In genomic region chr17:64497565-64498035, GRCh38 we compare ENCODE assay signal across 8 cellular contexts. TPM values are rescaled to one million over a fixed set of nuclear protein-coding genes. Genes with fewer than 3 reads are reported as not detected.
A peak's percentile ranks its signal among the peaks of the same experiment; 100 is the strongest.
DNase-seq lines count a peak whose midpoint lies in the region; ATAC-seq and TF ChIP-seq lines count a peak whose summit lies in the region.

No MANE protein-coding gene starts in this region.

- no peak for TF ChIP-seq EP300 in neural cell (conservative IDR thresholded peaks at IDR 0.05; ENCODE audit: poor library complexity, severe bottlenecking)

- H3K4me3 ChIP-seq in LNCaP clone FGC (ENCODE audit: low read depth, low read length) (peak overlapping the region; percentile 83), choroid plexus epithelial cell (ENCODE audit: low read depth, low read length) (peak overlapping the region; percentile 75), neural cell (ENCODE audit: low read length) (peak overlapping the region; percentile 86)

- H3K4me2 ChIP-seq in neural cell (ENCODE audit: low read length): peak overlapping the region; percentile 94

- no peaks in the 10 kb centered on the region for H3K9me3 ChIP-seq in neural cell (ENCODE audit: low read length)

- H3K9ac ChIP-seq in neural cell (ENCODE audit: low read length): peak overlapping the region; percentile 66

- TF ChIP-seq CTCF in LNCaP clone FGC (IDR thresholded peaks at IDR 0.05; ENCODE audit: control insufficient read depth, extremely low read depth, insufficient read depth) (no peak), choroid plexus epithelial cell (conservative IDR thresholded peaks at IDR 0.05; ENCODE audit: low read depth, low read length) (no peak), neural cell (IDR thresholded peaks at IDR 0.05; ENCODE audit: poor library complexity, severe bottlenecking) (no peak)

- peaks cover 20% of the 10 kb centered on the region for H4K20me1 ChIP-seq in neural cell (ENCODE audit: insufficient read depth)

- no peaks in the 10 kb centered on the region for H3K9me2 ChIP-seq in neural cell (ENCODE audit: insufficient read depth, low read length)

- H2AFZ ChIP-seq in neural cell (ENCODE audit: low read depth, low read length): no peak overlapping the region

- no peaks in the 10 kb centered on the region for H3K27me3 ChIP-seq in neural cell (ENCODE audit: insufficient read depth, low read depth, low read length)

- peak overlapping the region; percentile 80 for H3K27ac ChIP-seq in neural cell (ENCODE audit: low read length)

- peaks cover 47% of the 10 kb centered on the region for H3K79me2 ChIP-seq in neural cell (replicated peaks; ENCODE audit: insufficient read depth, low read length)

- TF ChIP-seq RAD21 in neural cell (conservative IDR thresholded peaks at IDR 0.05): no peak

- no peak for ATAC-seq in GM21360 (IDR thresholded peaks at IDR 0.05; ENCODE audit: unreplicated experiment)
- ATAC-seq in HG02870 (IDR thresholded peaks at IDR 0.05; ENCODE audit: unreplicated experiment): no peak

- peaks cover 16% of the 10 kb centered on the region for H3F3A ChIP-seq in neural cell (ENCODE audit: insufficient read depth, low read length, poor library complexity, severe bottlenecking)

- H3K36me3 ChIP-seq in neural cell (ENCODE audit: insufficient read depth, low read length): peaks cover 19% of the 10 kb centered on the region

- DNase-seq in ELR (ENCODE audit: low read depth) (peak; percentile 17), LNCaP clone FGC (ENCODE audit: low read depth) (no peak), choroid plexus epithelial cell (ENCODE audit: low read depth) (no peak), AML-193 (lab: John Stamatoyannopoulos, UW) (no peak), NCI-H128 (lab: John Stamatoyannopoulos, UW; ENCODE audit: unreplicated experiment) (no peak)

TF ChIP-seq in neural cell, 6 proteins besides CTCF, POLR2A, EP300 and RAD21:
- TF ChIP-seq SMC3 (conservative IDR thresholded peaks at IDR 0.05; ENCODE audit: poor library complexity) (no peak), POLR2AphosphoS5 (IDR thresholded peaks at IDR 0.05) (no peak), TAF1 (IDR thresholded peaks at IDR 0.05; ENCODE audit: low read depth) (no peak), EZH2 (IDR thresholded peaks at IDR 0.05; ENCODE audit: borderline replicate concordance, insufficient read depth, low read length, poor library complexity, severe bottlenecking) (no peak), MXI1 (conservative IDR thresholded peaks at IDR 0.05; ENCODE audit: poor library complexity, severe bottlenecking) (no peak), REST (IDR thresholded peaks at IDR 0.05; ENCODE audit: borderline replicate concordance) (no peak)

RNA-seq across cellular contexts. Expression of gene POLG2, which starts 0.7 kb away (rescaled TPM):
- 14.3 and 16.9 TPM in 2 replicates for polyA plus RNA-seq in neural cell
- 12.6 and 13.6 TPM in 2 replicates for polyA minus RNA-seq in neural cell

RNA-seq across cellular contexts. Expression of gene DDX5, which starts 8.5 kb away (rescaled TPM):
- polyA plus RNA-seq in neural cell: 1,789 and 2,358 TPM in 2 replicates
- 808 and 961 TPM in 2 replicates for polyA minus RNA-seq in neural cell

RNA-seq across cellular contexts. Expression of gene CEP95, which starts 9.2 kb away (rescaled TPM):
- 214 and 220 TPM in 2 replicates for polyA plus RNA-seq in neural cell
- polyA minus RNA-seq in neural cell: 113 and 147 TPM in 2 replicates

RNA-seq across cellular contexts. Expression of gene MILR1, which starts 48.7 kb away (rescaled TPM):
- polyA plus RNA-seq in neural cell: not detected in 2 replicates
- not detected in 2 replicates for polyA minus RNA-seq in neural cell
